In genomic region chr1:112805155-112805853, GRCh38 we compare ENCODE assay signal across 1 cellular context.
TF ChIP-seq lines count a peak whose summit lies in the region.

No MANE protein-coding gene starts in this region.

TF ChIP-seq in K562, 482 proteins besides CTCF, POLR2A, EP300 and RAD21 (continued from another document):
- TF ChIP-seq ZNF518B (CRISPR knock-in tag; IDR thresholded peaks at IDR 0.05): no peak
- TF ChIP-seq ZNF75A (CRISPR knock-in tag; IDR thresholded peaks at IDR 0.05): no peak
- no peak for TF ChIP-seq HDAC8 (tag; IDR thresholded peaks at IDR 0.05)
- no peak for TF ChIP-seq FOXJ3 (CRISPR knock-in tag; IDR thresholded peaks at IDR 0.05)
- TF ChIP-seq ESRRA (IDR thresholded peaks at IDR 0.05; ENCODE audit: borderline replicate concordance, low read depth): 0 out of 2 replicates have a peak, but pooled peaks have one; percentile 26
- no peak for TF ChIP-seq NR3C1 (CRISPR knock-in tag; IDR thresholded peaks at IDR 0.05)
- no peak for TF ChIP-seq CBX1 (IDR thresholded peaks at IDR 0.05; ENCODE audit: low read depth)
